10 cellular contexts compared by ENCODE assay signal in genomic region chr18:46169464-46169941, GRCh38.
DNase-seq lines count a peak whose midpoint lies in the region; TF ChIP-seq lines count a peak whose summit lies in the region.
"Had no signal": no experiment of that assay in that cellular context is flagged by ENCODE, and none has a peak within 500 bp of the region (broad histone marks: within the 10 kb centered on the region; RNA-seq: fewer than 3 reads in every experiment).

No MANE protein-coding gene starts in this region.

- peak; percentile 58 for DNase-seq in activated effector memory CD4-positive, alpha-beta T cell treated with anti-CD3 and anti-CD28 coated beads, Interleukin-2, amount 50 U/mL, for 16 hours
- DNase-seq in activated effector memory CD4-positive, alpha-beta T cell treated with Interleukin-2 at 50 U/mL for 16 hours = no peak
- DNase-seq in SJSA1 (ENCODE audit: low read depth in 1 of 2, low spot score in 2 of 2) (peak; percentile 63 to 67), fibroblast of mammary gland (ENCODE audit: low read depth) (peak; percentile 84), thyroid gland (peak; percentile 15 to 16), LoVo (ENCODE audit: low spot score) (no peak), DMS114 treated with DMSO at 0.1 percent for 48 hours (lab: John Stamatoyannopoulos, UW; ENCODE audit: unreplicated experiment) (no peak), HuH-7 (ENCODE audit: low spot score) (no peak)
- DNase-seq: C1 segment of cervical spinal cord; effector CD8-positive, alpha-beta T cell had no signal

- intact Hi-C loops in thyroid gland (cut with DNase I) = loop anchor here (10.0 kb wide), 2 partner anchors 105 to 315 kb away; no protein-coding TSS in a partner anchor

- H3K36me3 ChIP-seq in SJSA1 = peaks cover 6% of the 10 kb centered on the region
- H3K36me3 ChIP-seq in thyroid gland = no peaks in the 10 kb centered on the region

- peaks cover 12% of the 10 kb centered on the region for H3K4me1 ChIP-seq in SJSA1 (replicated peaks)
- peaks cover 0 to 6% of the 10 kb centered on the region in 2 donors for H3K4me1 ChIP-seq in thyroid gland

- 73 to 87% methylated on average over 6 of the region's 6 CpGs for WGBS in thyroid gland, 2 donors

- H3K4me3 ChIP-seq in SJSA1 (no peak overlapping the region), fibroblast of mammary gland (ENCODE audit: control insufficient read depth, low read depth, low read length) (no peak overlapping the region), thyroid gland (replicated peaks in 1 of 3) (no peak overlapping the region)

- H3K27me3 ChIP-seq in SJSA1 (replicated peaks) = no peaks in the 10 kb centered on the region
- H3K27me3 ChIP-seq in thyroid gland = no peaks in the 10 kb centered on the region

- H3K27ac ChIP-seq in SJSA1 (0 out of 2 replicates have a peak overlapping the region, but pooled peaks have one; percentile 17), thyroid gland (no peak overlapping the region)

- H3K9me3 ChIP-seq in SJSA1 (replicated peaks) = no peaks in the 10 kb centered on the region
- H3K9me3 ChIP-seq in thyroid gland = no peaks in the 10 kb centered on the region

- no peak for TF ChIP-seq CTCF in fibroblast of mammary gland (conservative IDR thresholded peaks at IDR 0.05; ENCODE audit: control insufficient read depth, insufficient read depth, low read depth, low read length)
- TF ChIP-seq CTCF in thyroid gland (IDR thresholded peaks at IDR 0.05) = no peak

- TF ChIP-seq POLR2A in thyroid gland (IDR thresholded peaks at IDR 0.05) = no peak

Comparison
In these comparisons a context has a peak if more than half of its experiments do, and no peak if none do; other contexts are left out.
1. DNase-seq: peak in activated effector memory CD4-positive, alpha-beta T cell treated with anti-CD3 and anti-CD28 coated beads, Interleukin-2, amount 50 U/mL, for 16 hours (single experiment), SJSA1 (2 of 2), fibroblast of mammary gland (single experiment) and thyroid gland (2 of 2); none in activated effector memory CD4-positive, alpha-beta T cell treated with Interleukin-2 at 50 U/mL for 16 hours (single experiment), LoVo (single experiment), DMS114 treated with DMSO at 0.1 percent for 48 hours (single experiment) and HuH-7 (single experiment).